36 cellular contexts compared by ENCODE assay signal in the genomic region with DNA sequence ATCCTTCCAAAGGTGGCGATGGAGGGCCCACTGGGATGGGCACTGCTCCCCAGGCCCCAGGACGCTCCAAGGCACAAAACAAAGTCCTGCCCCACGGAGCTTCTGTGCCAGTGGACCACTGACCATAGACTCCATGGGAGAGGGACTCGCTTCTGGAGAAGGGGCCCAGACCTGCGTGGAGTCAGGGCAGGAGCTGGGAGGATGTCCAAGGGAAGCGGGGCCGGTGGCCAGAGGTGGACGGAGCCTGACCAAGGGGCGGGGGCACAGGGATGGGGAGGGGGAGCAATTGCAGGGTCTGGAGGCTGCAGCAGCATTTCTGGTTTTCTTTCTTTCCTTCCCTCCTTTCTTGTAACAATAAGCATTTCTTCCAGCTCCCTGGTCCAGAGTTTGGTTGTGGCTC. TPM values are rescaled to one million over a fixed set of nuclear protein-coding genes. Genes with fewer than 3 reads are reported as not detected.
"Had no signal": no experiment of that assay in that cellular context is flagged by ENCODE, and none has a peak within 500 bp of the region (broad histone marks: within the 10 kb centered on the region; RNA-seq: fewer than 3 reads in every experiment).

No MANE protein-coding gene starts in this region.

- H3K4me1 Mint-ChIP-seq: activated B cell treated with CpG ODN at 0.5 μM for 24 hours; activated CD4-positive, alpha-beta memory T cell treated with anti-CD3 and anti-CD28 coated beads, Interleukin-2, amount 10 ng/mL, durations not matched to agents 7 days and 5 days; activated CD4-positive, alpha-beta T cell treated with anti-CD3 and anti-CD28 coated beads for 36 hours; activated CD4-positive, alpha-beta T cell treated with anti-CD3 and anti-CD28 coated beads, Interleukin-2, amount 10 ng/mL, durations not matched to agents 7 days and 5 days; activated naive CD4-positive, alpha-beta T cell treated with anti-CD3 and anti-CD28 coated beads, Interleukin-2, amount 10 ng/mL, durations not matched to agents 7 days and 5 days; activated naive CD8-positive, alpha-beta T cell treated with anti-CD3 and anti-CD28 coated beads, Interleukin-2, amount 10 ng/mL, durations not matched to agents 7 days and 5 days; endodermal cell had no signal

- H3K27ac Mint-ChIP-seq: activated B cell treated with CpG ODN at 0.5 μM for 24 hours; activated CD4-positive, alpha-beta memory T cell treated with anti-CD3 and anti-CD28 coated beads, Interleukin-2, amount 10 ng/mL, durations not matched to agents 7 days and 5 days; activated CD4-positive, alpha-beta T cell treated with anti-CD3 and anti-CD28 coated beads for 36 hours; activated CD4-positive, alpha-beta T cell treated with anti-CD3 and anti-CD28 coated beads, Interleukin-2, amount 10 ng/mL, durations not matched to agents 7 days and 5 days; activated naive CD4-positive, alpha-beta T cell treated with anti-CD3 and anti-CD28 coated beads, Interleukin-2, amount 10 ng/mL, durations not matched to agents 7 days and 5 days; activated naive CD8-positive, alpha-beta T cell treated with anti-CD3 and anti-CD28 coated beads, Interleukin-2, amount 10 ng/mL, durations not matched to agents 7 days and 5 days; activated T-cell treated with anti-CD3 and anti-CD28 coated beads, Interleukin-2, amount 50 U/mL, for 24 hours; activated T-cell treated with anti-CD3 and anti-CD28 coated beads, Interleukin-2, amount 50 U/mL, for 72 hours; dendritic cell treated with granulocyte-macrophage colony-stimulating factor and Interleukin-4, amounts not matched to agents 40 ng/mL and 50 ng/mL, for 4 days; T-helper 17 cell; T-helper 2 cell treated with Interferon-gamma antibody and Interleukin-4, amounts not matched to agents 5 μg/mL and 100 μg/mL, for 36 hours had no signal

- H3K4me3 ChIP-seq: ascending aorta, breast epithelium, cardiac muscle cell, coronary artery, dorsolateral prefrontal cortex, esophagus muscularis mucosa, gastrocnemius medialis, heart left ventricle had no signal

- ATAC-seq: activated CD4-positive, alpha-beta T cell treated with anti-CD3 and anti-CD28 coated beads for 36 hours; activated CD4-positive, CD25-positive, alpha-beta regulatory T cell treated with anti-CD3 and anti-CD28 coated beads, Interleukin-2, amount 50 U/mL, for 24 hours; activated naive CD4-positive, alpha-beta T cell treated with anti-CD3 and anti-CD28 coated beads, Interleukin-2, amount 50 U/mL, for 72 hours; foreskin keratinocyte; gastrocnemius medialis; heart left ventricle; T-helper 17 cell had no signal

- H3K36me3 Mint-ChIP-seq: activated naive CD4-positive, alpha-beta T cell treated with anti-CD3 and anti-CD28 coated beads, Interleukin-2, amount 10 ng/mL, durations not matched to agents 7 days and 5 days; activated naive CD4-positive, alpha-beta T cell treated with anti-CD3 and anti-CD28 coated beads, Interleukin-2, amount 50 U/mL, for 72 hours; activated naive CD8-positive, alpha-beta T cell treated with anti-CD3 and anti-CD28 coated beads, Interleukin-2, amount 10 ng/mL, durations not matched to agents 7 days and 5 days; brain had no signal

- H3K36me3 ChIP-seq: ascending aorta, breast epithelium, cardiac muscle cell, esophagus muscularis mucosa, gastrocnemius medialis, heart left ventricle, WERI-Rb-1 had no signal

- H3K27ac ChIP-seq: ascending aorta, breast epithelium, cardiac muscle cell, coronary artery, esophagus muscularis mucosa, foreskin keratinocyte, gastrocnemius medialis, heart left ventricle, WERI-Rb-1 had no signal

- H3K27me3 ChIP-seq: ascending aorta, breast epithelium, cardiac muscle cell, gastrocnemius medialis, heart left ventricle had no signal

- H3K27me3 Mint-ChIP-seq: activated CD4-positive, alpha-beta memory T cell treated with anti-CD3 and anti-CD28 coated beads, Interleukin-2, amount 10 ng/mL, durations not matched to agents 7 days and 5 days; activated CD4-positive, alpha-beta T cell treated with anti-CD3 and anti-CD28 coated beads, Interleukin-2, amount 10 ng/mL, durations not matched to agents 7 days and 5 days; activated naive CD8-positive, alpha-beta T cell treated with anti-CD3 and anti-CD28 coated beads, Interleukin-2, amount 10 ng/mL, durations not matched to agents 7 days and 5 days had no signal

- H3K9me3 Mint-ChIP-seq: activated B cell treated with CpG ODN at 0.5 μM for 24 hours; activated CD4-positive, alpha-beta memory T cell treated with anti-CD3 and anti-CD28 coated beads, Interleukin-2, amount 10 ng/mL, durations not matched to agents 7 days and 5 days; activated CD4-positive, alpha-beta T cell treated with anti-CD3 and anti-CD28 coated beads, Interleukin-2, amount 10 ng/mL, durations not matched to agents 7 days and 5 days; activated naive CD4-positive, alpha-beta T cell treated with anti-CD3 and anti-CD28 coated beads, Interleukin-2, amount 10 ng/mL, durations not matched to agents 7 days and 5 days; activated naive CD4-positive, alpha-beta T cell treated with anti-CD3 and anti-CD28 coated beads, Interleukin-2, amount 50 U/mL, for 72 hours; activated naive CD8-positive, alpha-beta T cell treated with anti-CD3 and anti-CD28 coated beads, Interleukin-2, amount 10 ng/mL, durations not matched to agents 7 days and 5 days; activated T-cell treated with anti-CD3 and anti-CD28 coated beads, Interleukin-2, amount 50 U/mL, for 24 hours; activated T-cell treated with anti-CD3 and anti-CD28 coated beads, Interleukin-2, amount 50 U/mL, for 72 hours; dendritic cell treated with granulocyte-macrophage colony-stimulating factor and Interleukin-4, amounts not matched to agents 40 ng/mL and 50 ng/mL, for 4 days; endodermal cell; T-helper 2 cell treated with Interferon-gamma antibody and Interleukin-4, amounts not matched to agents 5 μg/mL and 100 μg/mL, for 36 hours had no signal

- H3K4me1 ChIP-seq: ascending aorta, breast epithelium, foreskin keratinocyte had no signal

- DNase-seq: activated B cell treated with CpG ODN at 0.5 μM for 24 hours; activated CD4-positive, alpha-beta memory T cell treated with anti-CD3 and anti-CD28 coated beads, Interleukin-2, amount 10 ng/mL, durations not matched to agents 7 days and 5 days; activated CD4-positive, alpha-beta T cell treated with anti-CD3 and anti-CD28 coated beads for 36 hours; activated CD4-positive, alpha-beta T cell treated with anti-CD3 and anti-CD28 coated beads, Interleukin-2, amount 10 ng/mL, durations not matched to agents 7 days and 5 days; activated CD4-positive, alpha-beta T cell treated with anti-CD3 and anti-CD28 coated beads, Interleukin-2, amount 50 U/mL, for 4 hours; activated CD8-positive, alpha-beta memory T cell treated with anti-CD3 and anti-CD28 coated beads, Interleukin-2, amount 50 U/mL, for 48 hours; activated gamma-delta T cell; activated naive CD4-positive, alpha-beta T cell; activated naive CD4-positive, alpha-beta T cell treated with anti-CD3 and anti-CD28 coated beads, Interleukin-2, amount 10 ng/mL, durations not matched to agents 7 days and 5 days; activated naive CD8-positive, alpha-beta T cell treated with anti-CD3 and anti-CD28 coated beads, Interleukin-2, amount 10 ng/mL, durations not matched to agents 7 days and 5 days; activated T-cell treated with anti-CD3 and anti-CD28 coated beads for 4 hours; activated T-cell treated with anti-CD3 and anti-CD28 coated beads, Interleukin-2, amount 50 U/mL, for 24 hours; activated T-cell treated with anti-CD3 and anti-CD28 coated beads, Interleukin-2, amount 50 U/mL, for 72 hours; central memory CD4-positive, alpha-beta T cell; dorsolateral prefrontal cortex; effector memory CD4-positive, alpha-beta T cell; endodermal cell; erythroblast; foreskin keratinocyte; gastrocnemius medialis; glutamatergic neuron; heart left ventricle; T-helper 1 cell; T-helper 17 cell; T1000; WERI-Rb-1 had no signal

- H3K9me3 ChIP-seq: ascending aorta, breast epithelium, esophagus muscularis mucosa, gastrocnemius medialis, heart left ventricle had no signal

- H3K4me3 Mint-ChIP-seq: activated B cell treated with CpG ODN at 0.5 μM for 24 hours; activated CD4-positive, alpha-beta memory T cell treated with anti-CD3 and anti-CD28 coated beads, Interleukin-2, amount 10 ng/mL, durations not matched to agents 7 days and 5 days; activated CD4-positive, alpha-beta T cell treated with anti-CD3 and anti-CD28 coated beads for 36 hours; activated CD4-positive, alpha-beta T cell treated with anti-CD3 and anti-CD28 coated beads, Interleukin-2, amount 10 ng/mL, durations not matched to agents 7 days and 5 days; activated naive CD4-positive, alpha-beta T cell treated with anti-CD3 and anti-CD28 coated beads, Interleukin-2, amount 10 ng/mL, durations not matched to agents 7 days and 5 days; activated naive CD8-positive, alpha-beta T cell treated with anti-CD3 and anti-CD28 coated beads, Interleukin-2, amount 10 ng/mL, durations not matched to agents 7 days and 5 days; activated T-cell treated with anti-CD3 and anti-CD28 coated beads, Interleukin-2, amount 50 U/mL, for 24 hours; activated T-cell treated with anti-CD3 and anti-CD28 coated beads, Interleukin-2, amount 50 U/mL, for 72 hours; brain; dendritic cell treated with granulocyte-macrophage colony-stimulating factor and Interleukin-4, amounts not matched to agents 40 ng/mL and 50 ng/mL, for 4 days; endodermal cell; T-helper 17 cell; T-helper 2 cell treated with Interferon-gamma antibody and Interleukin-4, amounts not matched to agents 5 μg/mL and 100 μg/mL, for 36 hours had no signal

RNA-seq across cellular contexts. Expression of gene KCNJ12, which starts 14.1 kb away (rescaled TPM):
- total RNA-seq: activated B cell treated with CpG ODN at 0.5 μM for 24 hours; activated CD4-positive, alpha-beta memory T cell treated with anti-CD3 and anti-CD28 coated beads, Interleukin-2, amount 10 ng/mL, durations not matched to agents 7 days and 5 days; activated CD4-positive, alpha-beta T cell treated with anti-CD3 and anti-CD28 coated beads for 36 hours; activated CD4-positive, alpha-beta T cell treated with anti-CD3 and anti-CD28 coated beads, Interleukin-2, amount 10 ng/mL, durations not matched to agents 7 days and 5 days; activated naive CD4-positive, alpha-beta T cell treated with anti-CD3 and anti-CD28 coated beads, Interleukin-2, amount 50 U/mL, for 72 hours; activated naive CD8-positive, alpha-beta T cell treated with anti-CD3 and anti-CD28 coated beads, Interleukin-2, amount 10 ng/mL, durations not matched to agents 7 days and 5 days; activated T-cell treated with anti-CD3 and anti-CD28 coated beads, Interleukin-2, amount 50 U/mL, for 72 hours had no signal
